ENCODE assay signal across 8 cellular contexts in genomic region chr5:108148715-108149139, GRCh38.
A peak's percentile ranks its signal among the peaks of the same experiment; 100 is the strongest.
DNase-seq lines count a peak whose midpoint lies in the region; ATAC-seq and TF ChIP-seq lines count a peak whose summit lies in the region.
"Had no signal": no experiment of that assay in that cellular context is flagged by ENCODE, and none has a peak within 500 bp of the region (broad histone marks: within the 10 kb centered on the region; RNA-seq: fewer than 3 reads in every experiment).

No MANE protein-coding gene starts in this region.

- H3K4me1 Mint-ChIP-seq in progenitor cell of endocrine pancreas (ENCODE audit: low read depth): peaks cover 2% of the 10 kb centered on the region

- H2AFZ ChIP-seq in Loucy (ENCODE audit: low read length): no peak overlapping the region

- H3K4me2 ChIP-seq in Loucy (ENCODE audit: low read depth, low read length, poor library complexity, severe bottlenecking): no peak overlapping the region

- H3K4me3 Mint-ChIP-seq in progenitor cell of endocrine pancreas (ENCODE audit: low read depth): no peak overlapping the region

- intact Hi-C loops in dorsolateral prefrontal cortex (cut with DNase I) (no loop called here), posterior cingulate gyrus (cut with DNase I) (no loop called here)

- DNase-seq in GM10248 (ENCODE audit: extremely low spot score) (no peak), dorsolateral prefrontal cortex (no peak), progenitor cell of endocrine pancreas (ENCODE audit: low spot score, unreplicated experiment) (no peak), posterior cingulate gyrus (no peak)

- H3K27ac Mint-ChIP-seq in progenitor cell of endocrine pancreas: no peak overlapping the region

- H3K4me3 ChIP-seq in Loucy (ENCODE audit: low read length, poor library complexity, severe bottlenecking) (no peak overlapping the region), dorsolateral prefrontal cortex (no peak overlapping the region)
- H3K4me3 ChIP-seq: skin epidermis had no signal

- no peaks in the 10 kb centered on the region for H3K27me3 Mint-ChIP-seq in progenitor cell of endocrine pancreas

- H3K27ac ChIP-seq in dorsolateral prefrontal cortex: no peak overlapping the region
- H3K27ac ChIP-seq: skin epidermis had no signal

- POLR2A ChIA-PET in GM10248 (lab: Yijun Ruan, JAX): no interaction called here

- H3K4me1 ChIP-seq in Loucy (ENCODE audit: insufficient read depth, low read length, poor library complexity, severe bottlenecking): no peaks in the 10 kb centered on the region

- no peaks in the 10 kb centered on the region for H3K9me3 ChIP-seq in Loucy (ENCODE audit: insufficient read depth, low read depth, low read length)

- CTCF ChIA-PET in GM10248 (lab: Yijun Ruan, JAX): interaction anchor here (1.4 kb wide), 1 partner anchor 12 kb away, joined by 3 read pairs; no protein-coding TSS in a partner anchor

- peaks cover 6% of the 10 kb centered on the region for H3K9me3 Mint-ChIP-seq in progenitor cell of endocrine pancreas (ENCODE audit: low read depth)

- peak; percentile 46 for TF ChIP-seq CTCF in GM10248 (IDR thresholded peaks at IDR 0.05; ENCODE audit: control extremely low read depth, extremely low read depth, low read depth, missing control alignments)
- peak; percentile 58 for TF ChIP-seq CTCF in Loucy (conservative IDR thresholded peaks at IDR 0.05; ENCODE audit: low read length)
- peak; percentile 21 to 66 (median 52) for TF ChIP-seq CTCF in dorsolateral prefrontal cortex (IDR thresholded peaks at IDR 0.05 in 54 of 56, conservative IDR thresholded peaks at IDR 0.05 in 2 of 56; ENCODE audit: low read depth in 1 of 56, partially characterized antibody in 56 of 56)
- TF ChIP-seq CTCF in progenitor cell of endocrine pancreas (IDR thresholded peaks at IDR 0.05; ENCODE audit: unreplicated experiment): peak; percentile 61

- ATAC-seq in GM21723 (IDR thresholded peaks at IDR 0.05; ENCODE audit: unreplicated experiment): peak; percentile 77
- no peak for ATAC-seq in HG02588 (IDR thresholded peaks at IDR 0.05; ENCODE audit: unreplicated experiment)

- H3K79me2 ChIP-seq in Loucy (ENCODE audit: insufficient read depth, low read length): no peaks in the 10 kb centered on the region

- H3K9me2 ChIP-seq in Loucy (replicated peaks; ENCODE audit: low read depth, low read length): no peaks in the 10 kb centered on the region

- no peaks in the 10 kb centered on the region for H3K36me3 ChIP-seq in Loucy (ENCODE audit: insufficient read depth, low read length)

- no peak overlapping the region for H3K9ac ChIP-seq in Loucy (ENCODE audit: low read depth, low read length, poor library complexity, severe bottlenecking)

- H4K20me1 ChIP-seq in Loucy (ENCODE audit: insufficient read depth, low read length, poor library complexity, severe bottlenecking): no peaks in the 10 kb centered on the region

- peaks cover 6% of the 10 kb centered on the region for H3K36me3 Mint-ChIP-seq in progenitor cell of endocrine pancreas (ENCODE audit: insufficient read depth)

- no peaks in the 10 kb centered on the region for H3K27me3 ChIP-seq in Loucy (ENCODE audit: insufficient read depth, low read length, poor library complexity, severe bottlenecking)
- H3K27me3 ChIP-seq in dorsolateral prefrontal cortex: no peaks in the 10 kb centered on the region

- H3F3A ChIP-seq in Loucy (ENCODE audit: low read depth): no peaks in the 10 kb centered on the region
